Comparison of ENCODE assay signal across 1 cellular context in genomic region chr5:125659316-125660071, GRCh38.
TF ChIP-seq lines count a peak whose summit lies in the region.

No MANE protein-coding gene starts in this region.

TF ChIP-seq in endothelial cell of umbilical vein, 7 proteins besides CTCF, POLR2A, EP300 and RAD21 (continued from another document):
- TF ChIP-seq MYC (IDR thresholded peaks at IDR 0.05; ENCODE audit: low read depth, low read length), result no peak
- no peak for TF ChIP-seq POLR2AphosphoS5 (IDR thresholded peaks at IDR 0.05; ENCODE audit: insufficient read depth, low read depth, low read length)
- TF ChIP-seq EZH2 (IDR thresholded peaks at IDR 0.05; ENCODE audit: borderline replicate concordance, low read depth, low read length, severe bottlenecking), result no peak
- TF ChIP-seq GATA2 (IDR thresholded peaks at IDR 0.05; ENCODE audit: insufficient read depth, insufficient read length, low read depth, low read length), result no peak
- TF ChIP-seq JUN (IDR thresholded peaks at IDR 0.05; ENCODE audit: borderline replicate concordance, insufficient read depth, insufficient read length, low read depth), result no peak
